13 cellular contexts compared by ENCODE assay signal in the genomic region with DNA sequence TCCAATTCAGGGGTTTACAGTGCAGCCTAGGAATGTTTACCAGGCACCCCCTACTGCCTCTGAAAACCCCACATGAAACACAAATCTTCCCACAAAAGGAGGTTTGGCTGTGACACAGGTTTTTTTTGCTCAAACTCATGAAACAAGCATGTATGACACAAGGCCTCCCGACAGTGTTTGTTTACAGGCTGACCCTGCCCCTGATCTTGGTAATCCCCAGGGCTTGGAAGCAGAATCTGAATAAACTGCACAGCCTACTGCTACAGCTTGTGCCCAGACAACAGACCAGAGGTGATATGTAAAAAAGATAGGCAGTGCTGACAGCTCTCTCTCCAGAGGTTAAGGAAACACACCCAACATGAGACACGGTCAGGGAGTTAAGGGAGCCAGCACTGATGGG.
A peak's percentile ranks its signal among the peaks of the same experiment; 100 is the strongest.
DNase-seq lines count a peak whose midpoint lies in the region; ATAC-seq and TF ChIP-seq lines count a peak whose summit lies in the region.
"Had no signal": no experiment of that assay in that cellular context is flagged by ENCODE, and none has a peak within 500 bp of the region (broad histone marks: within the 10 kb centered on the region; RNA-seq: fewer than 3 reads in every experiment).

No MANE protein-coding gene starts in this region.

- TF ChIP-seq CTCF in BE2C (IDR thresholded peaks at IDR 0.05; ENCODE audit: low read depth, low read length), result no peak

- DNase-seq in BE2C (peak; percentile 24), NCI-H82 treated with DMSO at 0.1 percent for 48 hours (lab: John Stamatoyannopoulos, UW; ENCODE audit: unreplicated experiment) (peak; percentile 14), fibroblast of gingiva (ENCODE audit: low read depth) (peak; percentile 81), myocyte (ENCODE audit: low read depth) (peak; percentile 67), ureter (ENCODE audit: low spot score) (no peak), NCI-H1930 (lab: John Stamatoyannopoulos, UW) (no peak)
- no peak for DNase-seq in activated CD4-positive, alpha-beta T cell treated with anti-CD3 and anti-CD28 coated beads, Interleukin-2, amount 50 U/mL, for 4 hours
- DNase-seq: activated CD8-positive, alpha-beta memory T cell treated with anti-CD3 and anti-CD28 coated beads, Interleukin-2, amount 10 ng/mL, durations not matched to agents 7 days and 5 days; cerebellar nuclear complex; NCI-H748 treated with DMSO at 0.1 percent for 48 hours; ovary; T-cell had no signal

- no peaks in the 10 kb centered on the region for H3K27me3 ChIP-seq in BE2C
- H3K27me3 ChIP-seq: ovary had no signal

- H3K4me1 ChIP-seq in BE2C, result peaks cover 6% of the 10 kb centered on the region; the same call in 1 of the 2 replicates

- H3K36me3 ChIP-seq in BE2C, result no peaks in the 10 kb centered on the region; the same call in 1 of the 2 replicates
- H3K36me3 ChIP-seq: ovary had no signal

- H3K4me3 ChIP-seq in BE2C (ENCODE audit: low read depth, low read length), result no peak overlapping the region
- H3K4me3 ChIP-seq: ovary had no signal

- no peak for ATAC-seq in HG03025 (IDR thresholded peaks at IDR 0.05; ENCODE audit: low FRiP score, unreplicated experiment)
- ATAC-seq: activated CD8-positive, alpha-beta memory T cell treated with anti-CD3 and anti-CD28 coated beads, Interleukin-2, amount 10 ng/mL, durations not matched to agents 7 days and 5 days; T-cell had no signal

- H3K9me3 ChIP-seq in BE2C, result no peaks in the 10 kb centered on the region
- H3K9me3 ChIP-seq: ovary had no signal

Comparison
In these comparisons a context has a peak if more than half of its experiments do, and no peak if none do; other contexts are left out.
1. DNase-seq: peak in BE2C (single experiment), NCI-H82 treated with DMSO at 0.1 percent for 48 hours (single experiment), fibroblast of gingiva (single experiment) and myocyte (single experiment); none in ureter (single experiment), activated CD4-positive, alpha-beta T cell treated with anti-CD3 and anti-CD28 coated beads, Interleukin-2, amount 50 U/mL, for 4 hours (0 of 2) and NCI-H1930 (0 of 2).